Comparison of ENCODE assay signal across 19 cellular contexts in genomic region chr9:13952906-13953305, GRCh38.
DNase-seq lines count a peak whose midpoint lies in the region; ATAC-seq and TF ChIP-seq lines count a peak whose summit lies in the region.
"Had no signal": no experiment of that assay in that cellular context is flagged by ENCODE, and none has a peak within 500 bp of the region (broad histone marks: within the 10 kb centered on the region; RNA-seq: fewer than 3 reads in every experiment).

No MANE protein-coding gene starts in this region.

- ATAC-seq in GM18517 (IDR thresholded peaks at IDR 0.05; ENCODE audit: unreplicated experiment) (no peak), HG03432 (IDR thresholded peaks at IDR 0.05; ENCODE audit: unreplicated experiment) (no peak)
- ATAC-seq: activated CD8-positive, alpha-beta T cell treated with anti-CD3 and anti-CD28 coated beads for 36 hours; Right ventricle myocardium inferior had no signal

- no peak for TF ChIP-seq CTCF in astrocyte of the spinal cord (IDR thresholded peaks at IDR 0.05; ENCODE audit: low read depth, low read length)

- no peak overlapping the region for H3K4me3 ChIP-seq in astrocyte of the spinal cord (ENCODE audit: low read depth, low read length)
- H3K4me3 ChIP-seq: cardiac muscle cell, prostate gland had no signal

- peak; percentile 29 for DNase-seq in DMS153 treated with DMSO at 0.1 percent for 48 hours (lab: John Stamatoyannopoulos, UW; ENCODE audit: unreplicated experiment)
- peak; percentile 70 to 92 (median 86) for DNase-seq in NCI-H1417 (lab: John Stamatoyannopoulos, UW)
- DNase-seq in NCI-H2227 treated with DMSO at 0.1 percent for 48 hours (lab: John Stamatoyannopoulos, UW): peak; percentile 68
- DNase-seq in astrocyte of the spinal cord (ENCODE audit: low read depth, low spot score): peak; percentile 33
- no peak for DNase-seq in AG08396 (ENCODE audit: low spot score)
- no peak for DNase-seq in SKM-1 (lab: John Stamatoyannopoulos, UW; ENCODE audit: unreplicated experiment)
- DNase-seq: activated CD4-positive, CD25-positive, alpha-beta regulatory T cell treated with anti-CD3 and anti-CD28 coated beads, Interleukin-2, amount 50 U/mL, for 72 hours; activated CD8-positive, alpha-beta T cell treated with anti-CD3 and anti-CD28 coated beads for 36 hours; activated gamma-delta T cell; activated T-cell treated with anti-CD3 and anti-CD28 coated beads for 4 hours; Kasumi-1; kidney; NCI-H1048; substantia nigra had no signal

- in situ Hi-C loops in astrocyte of the spinal cord (cut with HindIII; ENCODE audit: low sequenced_read_pairs): no loop called here

Comparison
In these comparisons a context has a peak if more than half of its experiments do, and no peak if none do; other contexts are left out.
1. DNase-seq: peak in DMS153 treated with DMSO at 0.1 percent for 48 hours (single experiment), NCI-H1417 (3 of 3), NCI-H2227 treated with DMSO at 0.1 percent for 48 hours (single experiment) and astrocyte of the spinal cord (single experiment); none in AG08396 (single experiment) and SKM-1 (single experiment).